Comparison of ENCODE assay signal across 1 cellular context in the genomic region with DNA sequence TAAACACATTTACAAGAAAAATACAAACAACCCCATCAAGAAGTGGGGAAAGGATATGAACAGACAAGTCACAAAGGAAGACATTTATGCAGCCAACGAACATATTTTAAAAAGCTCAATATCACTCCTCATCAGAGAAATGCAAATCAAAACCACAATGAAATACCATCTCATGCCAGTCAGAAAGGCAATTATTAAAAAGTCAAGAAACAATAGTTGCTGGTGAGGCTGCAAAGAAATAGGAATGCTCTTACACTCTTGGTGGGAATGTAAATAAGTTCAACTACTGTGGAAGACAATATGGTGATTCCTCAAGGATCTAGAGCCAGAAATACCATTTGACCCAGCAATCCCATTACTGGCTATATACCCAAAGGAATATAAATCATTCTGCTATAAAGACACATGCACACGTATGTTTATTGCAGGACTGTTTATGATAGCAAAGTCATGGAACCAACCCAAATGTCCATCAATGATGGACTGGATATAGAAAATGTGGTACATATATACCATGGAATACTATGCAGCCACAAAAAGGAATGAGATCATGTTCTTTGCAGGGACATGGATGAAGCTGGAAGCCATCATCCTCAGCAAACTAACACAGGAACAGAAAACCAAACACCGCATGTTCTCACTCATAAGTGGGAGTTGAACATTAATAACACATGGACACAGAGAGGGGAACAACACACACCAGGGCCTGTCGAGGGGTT. TPM values are rescaled to one million over a fixed set of nuclear protein-coding genes. Genes with fewer than 3 reads are reported as not detected.
"Had no signal": no experiment of that assay in that cellular context is flagged by ENCODE, and none has a peak within 500 bp of the region (broad histone marks: within the 10 kb centered on the region; RNA-seq: fewer than 3 reads in every experiment).

No MANE protein-coding gene starts in this region.

RNA-seq across cellular contexts. Expression of a gene that starts 15.9 kb away (rescaled TPM):
- total RNA-seq: G401 had no signal
